Comparison of ENCODE assay signal across 14 cellular contexts in genomic region chr12:115866909-115867525, GRCh38.
A peak's percentile ranks its signal among the peaks of the same experiment; 100 is the strongest.
DNase-seq lines count a peak whose midpoint lies in the region; ATAC-seq, FAIRE-seq and TF ChIP-seq lines count a peak whose summit lies in the region.
"Had no signal": no experiment of that assay in that cellular context is flagged by ENCODE, and none has a peak within 500 bp of the region (broad histone marks: within the 10 kb centered on the region; RNA-seq: fewer than 3 reads in every experiment).

No MANE protein-coding gene starts in this region.

- H3K27ac ChIP-seq in OCI-LY7 (ENCODE audit: low read depth, low read length, poor library complexity, severe bottlenecking) (no peak overlapping the region), keratinocyte (ENCODE audit: control insufficient read depth, insufficient read depth, low read length) (no peak overlapping the region)
- H3K27ac ChIP-seq: skin epidermis had no signal

- no peaks in the 10 kb centered on the region for H3K27me3 ChIP-seq in keratinocyte (ENCODE audit: control insufficient read depth, extremely low read depth, insufficient read depth, low read length)

- POLR2A ChIA-PET in OCI-LY7 (lab: Charles Lee) = no interaction called here

- no peak overlapping the region for H3K9ac ChIP-seq in keratinocyte (ENCODE audit: control insufficient read depth, extremely low read depth, insufficient read depth, low read length)

- no peak for FAIRE-seq in keratinocyte (lab: Jason Lieb, UNC)
- FAIRE-seq: GM18507 had no signal

- H3K9me1 ChIP-seq in keratinocyte (ENCODE audit: control insufficient read depth, extremely low read depth, insufficient read depth, low read length) = no peaks in the 10 kb centered on the region

- intact Hi-C loops in OCI-LY7 (cut with micrococcal nuclease; ENCODE audit: unreplicated experiment) = no loop called here

- BruUV-seq in OCI-LY7 (replicated peaks; lab: Mats Ljungman, UMichigan) = no TSS peak

- no peaks in the 10 kb centered on the region for H3K36me3 ChIP-seq in OCI-LY7 (ENCODE audit: insufficient read depth, low read length)
- no peaks in the 10 kb centered on the region for H3K36me3 ChIP-seq in keratinocyte (ENCODE audit: control insufficient read depth in 2 of 2, extremely low read depth in 1 of 2, insufficient read depth in 2 of 2, low read length in 2 of 2)

- peak; percentile 30 for TF ChIP-seq CTCF in HFF-Myc (IDR thresholded peaks at IDR 0.05; ENCODE audit: low read depth, low read length, missing control alignments)
- peak; percentile 54 for TF ChIP-seq CTCF in OCI-LY7 (conservative IDR thresholded peaks at IDR 0.05; ENCODE audit: low read length)
- peak in 2 of 3 experiments; percentile 51 to 52 for TF ChIP-seq CTCF in keratinocyte (optimal IDR thresholded peaks at IDR 0.05 in 1 of 3, IDR thresholded peaks at IDR 0.05 in 1 of 3, conservative IDR thresholded peaks at IDR 0.05 in 1 of 3; ENCODE audit: extremely low read depth in 1 of 3, insufficient read depth in 2 of 3, low read length in 3 of 3)

- H3K4me3 ChIP-seq in HFF-Myc (replicated peaks; ENCODE audit: low read depth, low read length) (no peak overlapping the region), OCI-LY7 (ENCODE audit: low read depth, low read length, poor library complexity, severe bottlenecking) (no peak overlapping the region), keratinocyte (ENCODE audit: control insufficient read depth in 2 of 3, extremely low read depth in 1 of 3, insufficient read depth in 2 of 3, low read depth in 1 of 3, low read length in 3 of 3) (no peak overlapping the region)
- H3K4me3 ChIP-seq: skin epidermis had no signal

- H2AFZ ChIP-seq in OCI-LY7 (ENCODE audit: low read length) (no peak overlapping the region), keratinocyte (ENCODE audit: control insufficient read depth, low read length) (no peak overlapping the region)

- ATAC-seq in HG03175 (IDR thresholded peaks at IDR 0.05; ENCODE audit: unreplicated experiment) = no peak
- no peak for ATAC-seq in GM19397 (IDR thresholded peaks at IDR 0.05; ENCODE audit: unreplicated experiment)
- ATAC-seq in GM21381 (IDR thresholded peaks at IDR 0.05; ENCODE audit: unreplicated experiment) = no peak

- no peaks in the 10 kb centered on the region for H3K9me2 ChIP-seq in OCI-LY7 (ENCODE audit: insufficient read depth, low read length)

- H3K79me2 ChIP-seq in OCI-LY7 (ENCODE audit: insufficient read depth, low read depth, low read length) (no peaks in the 10 kb centered on the region), keratinocyte (ENCODE audit: control insufficient read depth, insufficient read depth, low read length) (no peaks in the 10 kb centered on the region)

- peak; percentile 65 for DNase-seq in DMS153 treated with DMSO at 0.1 percent for 48 hours (lab: John Stamatoyannopoulos, UW; ENCODE audit: unreplicated experiment)
- DNase-seq in HFF-Myc (ENCODE audit: extremely low read depth, low read depth) = no peak
- DNase-seq in OCI-LY7 (ENCODE audit: low spot score) = no peak
- DNase-seq in keratinocyte (ENCODE audit: low read depth, low spot score) = no peak
- no peak for DNase-seq in NCI-H2227 treated with DMSO at 0.1 percent for 48 hours (lab: John Stamatoyannopoulos, UW)
- DNase-seq: amygdala; effector memory CD4-positive, alpha-beta T cell; IMR-90; NCI-H69 had no signal

- no peaks in the 10 kb centered on the region for H3K4me1 ChIP-seq in OCI-LY7 (ENCODE audit: insufficient read depth, low read length, poor library complexity, severe bottlenecking)
- H3K4me1 ChIP-seq in keratinocyte (ENCODE audit: control insufficient read depth, extremely low read depth, insufficient read depth, low read length) = no peaks in the 10 kb centered on the region

- H3K4me2 ChIP-seq in OCI-LY7 (ENCODE audit: low read length) = no peak overlapping the region
- no peak overlapping the region for H3K4me2 ChIP-seq in keratinocyte (ENCODE audit: control insufficient read depth, extremely low read depth, insufficient read depth, low read depth, low read length)

- H4K20me1 ChIP-seq in OCI-LY7 (ENCODE audit: insufficient read depth, low read length) (no peaks in the 10 kb centered on the region), keratinocyte (ENCODE audit: control insufficient read depth, extremely low read depth, insufficient read depth, low read length) (no peaks in the 10 kb centered on the region)

- H3K9me3 ChIP-seq in OCI-LY7 (ENCODE audit: low read length) = no peaks in the 10 kb centered on the region
- H3K9me3 ChIP-seq in keratinocyte (ENCODE audit: control insufficient read depth, low read depth, low read length) = no peaks in the 10 kb centered on the region

- dilution Hi-C loops in keratinocyte (cut with MboI; ENCODE audit: extremely low pct_ligation_motif_present, low sequenced_read_pairs) = no loop called here

- CTCF ChIA-PET in OCI-LY7 (lab: Charles Lee; ENCODE audit: unreplicated experiment) = no interaction called here
